ENCODE assay signal across 1 cellular context in genomic region chr17:20989991-20990855, GRCh38.
TF ChIP-seq lines count a peak whose summit lies in the region.

No MANE protein-coding gene starts in this region.

TF ChIP-seq in IMR-90, 13 proteins besides CTCF, POLR2A, EP300 and RAD21:
- TF ChIP-seq ELK1 (IDR thresholded peaks at IDR 0.05; ENCODE audit: borderline replicate concordance, low read depth, low read length) (no peak), CHD1 (IDR thresholded peaks at IDR 0.05; ENCODE audit: low read depth, low read length) (no peak), MXI1 (IDR thresholded peaks at IDR 0.05; ENCODE audit: borderline replicate concordance, low read depth, low read length) (no peak), MAZ (IDR thresholded peaks at IDR 0.05; ENCODE audit: borderline replicate concordance, low read depth, low read length) (no peak), NFE2L2 (IDR thresholded peaks at IDR 0.05; ENCODE audit: low read depth, low read length) (no peak), FOS (IDR thresholded peaks at IDR 0.05; ENCODE audit: low read depth, low read length) (no peak), SMC3 (IDR thresholded peaks at IDR 0.05; ENCODE audit: low read depth, low read length) (no peak), MAFK (IDR thresholded peaks at IDR 0.05; ENCODE audit: low read depth, low read length) (no peak)
